12 cellular contexts compared by ENCODE assay signal in the genomic region with DNA sequence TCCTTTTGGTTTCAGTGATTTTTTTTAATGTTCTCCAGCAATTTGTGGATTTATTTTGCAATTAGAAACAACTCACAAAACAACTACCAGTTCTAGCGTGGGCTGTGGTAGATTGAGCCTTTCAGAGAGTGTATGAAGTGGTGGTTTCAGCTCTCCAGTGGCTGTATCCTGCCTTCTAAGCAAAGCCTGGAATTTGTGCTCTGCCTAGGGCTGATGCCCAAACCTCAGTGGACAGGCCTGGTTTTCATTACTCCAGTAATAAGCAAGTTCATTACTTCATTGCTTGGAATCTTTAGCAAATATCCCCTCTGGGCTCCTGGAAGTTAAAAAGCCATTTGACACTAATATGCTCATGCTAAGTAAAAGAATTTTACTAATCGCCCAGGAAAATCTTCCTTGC. TPM values are rescaled to one million over a fixed set of nuclear protein-coding genes. Genes with fewer than 3 reads are reported as not detected.
DNase-seq lines count a peak whose midpoint lies in the region; ATAC-seq, FAIRE-seq and TF ChIP-seq lines count a peak whose summit lies in the region.
"Had no signal": no experiment of that assay in that cellular context is flagged by ENCODE, and none has a peak within 500 bp of the region (broad histone marks: within the 10 kb centered on the region; RNA-seq: fewer than 3 reads in every experiment).

No MANE protein-coding gene starts in this region.

- 67 to 77% (median 71%) methylated on average over 2 of the region's 2 CpGs for WGBS in small intestine, 3 donors

- peaks cover 0 to 2% (median 0%) of the 10 kb centered on the region in 8 donors for H3K9me3 Mint-ChIP-seq in CD4-positive, alpha-beta memory T cell

- H3K4me2 ChIP-seq in OCI-LY1 (ENCODE audit: low read length): peak overlapping the region; percentile 41; the same call in 1 of the 2 replicates

- H3K4me3 ChIP-seq in CD4-positive, alpha-beta memory T cell (ENCODE audit: low read length in 2 of 2): no peak overlapping the region
- H3K4me3 ChIP-seq in OCI-LY1 (ENCODE audit: low read depth, low read length, poor library complexity, severe bottlenecking): no peak overlapping the region
- H3K4me3 ChIP-seq in effector memory CD4-positive, alpha-beta T cell (ENCODE audit: insufficient read depth, low read depth, low read length, poor library complexity, severe bottlenecking): no peak overlapping the region
- H3K4me3 ChIP-seq in small intestine (ENCODE audit: low read depth in 1 of 2, low read length in 2 of 2): no peak overlapping the region

- FAIRE-seq in small intestine (lab: Jason Lieb, UNC): no peak
- FAIRE-seq: endometrium had no signal

- peak overlapping the region; percentile 57 for H3K27ac ChIP-seq in CD4-positive, alpha-beta memory T cell (ENCODE audit: low read depth, low read length)
- peak overlapping the region; percentile 84 for H3K27ac ChIP-seq in OCI-LY1 (ENCODE audit: low read depth, low read length, poor library complexity, severe bottlenecking)
- peak overlapping the region; percentile 65 for H3K27ac ChIP-seq in effector memory CD4-positive, alpha-beta T cell (ENCODE audit: insufficient read depth, low read length, poor library complexity, severe bottlenecking)
- H3K27ac ChIP-seq in small intestine (ENCODE audit: low read depth in 1 of 2, low read length in 1 of 2): peak overlapping the region; percentile 25 to 35

- peaks cover 98% of the 10 kb centered on the region for H3K4me1 ChIP-seq in CD4-positive, alpha-beta memory T cell (ENCODE audit: insufficient read depth, low read length)
- H3K4me1 ChIP-seq in OCI-LY1 (ENCODE audit: insufficient read depth, low read length, severe bottlenecking): peaks cover 86% of the 10 kb centered on the region
- H3K4me1 ChIP-seq in effector memory CD4-positive, alpha-beta T cell (ENCODE audit: control insufficient read depth, insufficient read depth, low read length, poor library complexity, severe bottlenecking): peaks cover 53% of the 10 kb centered on the region
- no peaks in the 10 kb centered on the region for H3K4me1 ChIP-seq in small intestine (ENCODE audit: control insufficient read depth in 2 of 2, insufficient read depth in 1 of 2, low read depth in 1 of 2, low read length in 1 of 2)

- H3K27me3 Mint-ChIP-seq in CD4-positive, alpha-beta memory T cell: no peaks in the 10 kb centered on the region

- no peaks in the 10 kb centered on the region for H3K9me2 ChIP-seq in OCI-LY1 (ENCODE audit: low read depth, low read length)

- peaks cover 82% of the 10 kb centered on the region for H3K79me2 ChIP-seq in OCI-LY1 (ENCODE audit: insufficient read depth, low read length)

- no peaks in the 10 kb centered on the region for H3K36me3 ChIP-seq in CD4-positive, alpha-beta memory T cell (ENCODE audit: insufficient read depth, low read length)
- H3K36me3 ChIP-seq in OCI-LY1 (ENCODE audit: insufficient read depth, low read length) (peaks cover 39% of the 10 kb centered on the region), small intestine (ENCODE audit: control insufficient read depth in 2 of 2, insufficient read depth in 2 of 2, low read length in 2 of 2) (no peaks in the 10 kb centered on the region)
- H3K36me3 ChIP-seq in effector memory CD4-positive, alpha-beta T cell (ENCODE audit: control insufficient read depth, insufficient read depth, low read length): no peaks in the 10 kb centered on the region

- intact Hi-C loops in CD4-positive, alpha-beta memory T cell (cut with micrococcal nuclease): no loop called here

- no peak overlapping the region for H2AFZ ChIP-seq in OCI-LY1 (ENCODE audit: low read length)

- no peak for TF ChIP-seq CTCF in OCI-LY1 (IDR thresholded peaks at IDR 0.05; ENCODE audit: low read length)

- H3K9me3 ChIP-seq in CD4-positive, alpha-beta memory T cell (ENCODE audit: control insufficient read depth in 1 of 2, low read length in 2 of 2): no peaks in the 10 kb centered on the region
- H3K9me3 ChIP-seq in OCI-LY1 (ENCODE audit: low read length) (no peaks in the 10 kb centered on the region), small intestine (ENCODE audit: control insufficient read depth, low read depth) (no peaks in the 10 kb centered on the region)
- H3K9me3 ChIP-seq in effector memory CD4-positive, alpha-beta T cell (ENCODE audit: control insufficient read depth, low read length): no peaks in the 10 kb centered on the region

- H4K20me1 ChIP-seq in OCI-LY1 (ENCODE audit: insufficient read depth, low read length): no peaks in the 10 kb centered on the region

- H3K4me3 Mint-ChIP-seq in CD4-positive, alpha-beta memory T cell: peak overlapping the region in 5 of 8 donors; percentile 49 to 83 (median 73)

- POLR2A ChIA-PET in CD4-positive, alpha-beta memory T cell (lab: Charles Lee; ENCODE audit: partially characterized antibody): interaction anchor here (0.8 to 5.6 kb wide), 5 partner anchors 12 to 37 kb away, joined by 3 to 45 read pairs (median 4); partner anchors contain the start of gene APBB1IP

- peaks cover 26 to 33% of the 10 kb centered on the region in 2 donors for H3K36me3 Mint-ChIP-seq in CD4-positive, alpha-beta memory T cell

- no peak for ATAC-seq in HG02938 (IDR thresholded peaks at IDR 0.05; ENCODE audit: unreplicated experiment)

- DNase-seq in CD4-positive, alpha-beta memory T cell: no peak
- DNase-seq in effector memory CD4-positive, alpha-beta T cell: no peak
- no peak for DNase-seq in small intestine
- no peak for DNase-seq in SHP77 treated with DMSO at 0.1 percent for 48 hours (lab: John Stamatoyannopoulos, UW)
- DNase-seq in stimulated activated naive CD4-positive, alpha-beta T cell (lab: John Stamatoyannopoulos, UW): no peak
- DNase-seq: hypothalamus; NCI-H1694 treated with DMSO at 0.1 percent for 48 hours; NCI-H82; stimulated activated CD4-positive, alpha-beta T cell treated with anti-CD3 and anti-CD28 coated beads, Interleukin-4, amount 100 ng/mL, for 1 hour had no signal

- no peaks in the 10 kb centered on the region for H3F3A ChIP-seq in OCI-LY1 (ENCODE audit: insufficient read depth, low read length)

- CTCF ChIA-PET in CD4-positive, alpha-beta memory T cell (lab: Charles Lee; ENCODE audit: partially characterized antibody): interaction anchor here (0.9 to 2.6 kb wide), 4 partner anchors 9 to 30 kb away, joined by 3 to 7 read pairs (median 5); no protein-coding TSS in a partner anchor

- no peaks in the 10 kb centered on the region for H3K27me3 ChIP-seq in CD4-positive, alpha-beta memory T cell (ENCODE audit: insufficient read depth, low read length)
- H3K27me3 ChIP-seq in OCI-LY1 (ENCODE audit: insufficient read depth, low read length): no peaks in the 10 kb centered on the region
- H3K27me3 ChIP-seq in effector memory CD4-positive, alpha-beta T cell (replicated peaks; ENCODE audit: control insufficient read depth, insufficient read depth, low read length, poor library complexity, severe bottlenecking): no peaks in the 10 kb centered on the region
- no peaks in the 10 kb centered on the region for H3K27me3 ChIP-seq in small intestine (ENCODE audit: control insufficient read depth in 2 of 2, insufficient read depth in 2 of 2, low read length in 2 of 2)

- peaks cover 60 to 90% (median 74%) of the 10 kb centered on the region in 4 donors for H3K4me1 Mint-ChIP-seq in CD4-positive, alpha-beta memory T cell

- peak overlapping the region; percentile 83 to 99 (median 96) for H3K27ac Mint-ChIP-seq in CD4-positive, alpha-beta memory T cell

- peak overlapping the region; percentile 50 for H3K9ac ChIP-seq in OCI-LY1 (ENCODE audit: low read length)

RNA-seq across cellular contexts. Expression of gene APBB1IP, which starts 35.9 kb away (rescaled TPM):
- total RNA-seq in CD4-positive, alpha-beta memory T cell: 100 to 1,000 TPM; 106 TPM
- polyA plus RNA-seq in CD4-positive, alpha-beta memory T cell: 10 to 100 TPM; 30.6 to 85.9 TPM
- polyA plus RNA-seq in small intestine: 1 to 10 TPM; 1.1 to 4.6 (median 2.8) TPM

Comparison
In these comparisons a context has a peak if more than half of its experiments do, and no peak if none do; other contexts are left out.
1. H3K27ac ChIP-seq: peak in every context shown above with its lines; median percentile 84 in OCI-LY1; 65 in effector memory CD4-positive, alpha-beta T cell; 57 in CD4-positive, alpha-beta memory T cell; 30 in small intestine.
2. RNA of gene APBB1IP, which starts 35.9 kb away (polyA plus RNA-seq): 30.6 to 85.9 TPM in CD4-positive, alpha-beta memory T cell; 1.1 to 4.6 TPM in small intestine; every median in the first group is over 4 times any median in the second.